In genomic region chr6:288861-289260, GRCh38 we compare ENCODE assay signal across 20 cellular contexts.
"Had no signal": no experiment of that assay in that cellular context is flagged by ENCODE, and none has a peak within 500 bp of the region (broad histone marks: within the 10 kb centered on the region; RNA-seq: fewer than 3 reads in every experiment).

No MANE protein-coding gene starts in this region.

- H3K27me3 Mint-ChIP-seq: naive thymus-derived CD8-positive, alpha-beta T cell; stimulated activated memory B cell treated with anti-CD40 and anti-IgM and Interleukin-4, amounts not matched to agents 10 μg/mL and 1 μg/mL and 100 μg/mL, for 72 hours; stimulated activated naive CD8-positive, alpha-beta T cell treated with anti-CD3 and anti-CD28 coated beads, Interleukin-15, Interleukin-2, amounts not matched to agents 100 ng/mL and 50 ng/mL, for 24 hours had no signal

- H3K27me3 ChIP-seq: spleen, testis, tibial nerve had no signal

- H3K4me3 ChIP-seq: dorsolateral prefrontal cortex, heart left ventricle, spleen, testis, tibial nerve had no signal

- H3K27ac ChIP-seq: dorsolateral prefrontal cortex, testis, tibial nerve had no signal

- FAIRE-seq: frontal cortex had no signal

- H3K9me3 ChIP-seq: heart left ventricle, spleen, testis had no signal

- DNase-seq: cortex of kidney; dorsolateral prefrontal cortex; effector CD8-positive, alpha-beta T cell; heart left ventricle; hippocampal formation; left colon; left ventricle myocardium superior; mesendoderm; naive thymus-derived CD8-positive, alpha-beta T cell; posterior cingulate gyrus; spleen; stimulated activated CD4-positive, alpha-beta T cell treated with anti-CD3 and anti-CD28 coated beads, Interleukin-15, amount 100 ng/mL, for 24 hours; stimulated activated CD4-positive, alpha-beta T cell treated with anti-CD3 and anti-CD28 coated beads, Interleukin-1b, Interleukin-23, amount 100 ng/mL, for 48 hours; stimulated activated CD4-positive, alpha-beta T cell treated with anti-CD3 and anti-CD28 coated beads, Interleukin-4, amount 100 ng/mL, for 24 hours; testis had no signal

- H3K36me3 Mint-ChIP-seq: naive thymus-derived CD8-positive, alpha-beta T cell had no signal

- H3K9me3 Mint-ChIP-seq: naive thymus-derived CD8-positive, alpha-beta T cell; stimulated activated memory B cell treated with anti-CD40 and anti-IgM and Interleukin-4, amounts not matched to agents 10 μg/mL and 1 μg/mL and 100 μg/mL, for 72 hours; stimulated activated naive CD8-positive, alpha-beta T cell treated with anti-CD3 and anti-CD28 coated beads, Interleukin-15, Interleukin-2, amounts not matched to agents 100 ng/mL and 50 ng/mL, for 24 hours had no signal

- H3K4me3 Mint-ChIP-seq: stimulated activated memory B cell treated with anti-CD40 and anti-IgM and Interleukin-4, amounts not matched to agents 10 μg/mL and 1 μg/mL and 100 μg/mL, for 72 hours; stimulated activated naive CD8-positive, alpha-beta T cell treated with anti-CD3 and anti-CD28 coated beads, Interleukin-15, Interleukin-2, amounts not matched to agents 100 ng/mL and 50 ng/mL, for 24 hours had no signal

- H3K36me3 ChIP-seq: heart left ventricle, spleen, tibial nerve had no signal

- ATAC-seq: heart left ventricle; left colon; left ventricle myocardium superior; naive thymus-derived CD8-positive, alpha-beta T cell; sciatic nerve; stimulated activated memory B cell treated with anti-CD40 and anti-IgM and Interleukin-4, amounts not matched to agents 10 μg/mL and 1 μg/mL and 100 μg/mL, for 72 hours had no signal

- H3K27ac Mint-ChIP-seq: stimulated activated memory B cell treated with anti-CD40 and anti-IgM and Interleukin-4, amounts not matched to agents 10 μg/mL and 1 μg/mL and 100 μg/mL, for 72 hours had no signal
